ENCODE assay signal across 33 cellular contexts in the genomic region with DNA sequence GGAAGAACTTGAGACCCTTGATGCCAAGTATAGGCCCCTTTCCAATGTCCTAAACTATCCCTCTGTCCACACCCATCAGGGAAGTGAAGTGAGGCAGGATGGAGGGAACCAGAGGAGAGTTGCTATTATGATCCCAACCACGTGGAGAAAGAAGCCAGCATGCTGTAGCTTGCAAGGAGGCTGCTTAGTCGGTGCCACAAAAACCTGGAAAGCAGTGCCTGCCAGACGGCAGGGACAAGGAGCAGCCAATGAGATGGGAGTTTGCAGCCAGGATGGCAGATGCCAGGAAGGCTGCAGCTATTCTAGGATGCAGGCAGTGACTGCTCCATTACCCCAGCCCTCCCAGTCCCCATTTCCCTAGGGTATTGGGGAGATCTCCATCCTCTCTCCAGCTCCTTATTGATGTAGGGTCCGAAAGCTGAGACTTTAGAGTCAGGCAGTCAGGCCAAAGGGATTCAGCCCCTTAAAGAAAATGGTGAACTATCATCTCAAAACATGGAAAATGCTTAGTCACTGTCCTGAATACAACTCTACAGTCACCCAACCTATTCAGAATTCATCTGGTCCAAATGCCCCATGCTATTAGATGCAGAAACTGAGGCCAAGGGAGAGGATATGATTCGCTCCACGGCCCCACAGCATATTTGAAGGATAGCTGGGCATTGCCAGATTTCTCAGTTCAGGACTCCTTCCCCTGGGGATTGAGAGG. TPM values are rescaled to one million over a fixed set of nuclear protein-coding genes. Genes with fewer than 3 reads are reported as not detected.
DNase-seq lines count a peak whose midpoint lies in the region; ATAC-seq, FAIRE-seq and TF ChIP-seq lines count a peak whose summit lies in the region.
"Had no signal": no experiment of that assay in that cellular context is flagged by ENCODE, and none has a peak within 500 bp of the region (broad histone marks: within the 10 kb centered on the region; RNA-seq: fewer than 3 reads in every experiment).

No MANE protein-coding gene starts in this region.

- no peak for TF ChIP-seq POLR2A in H1 (IDR thresholded peaks at IDR 0.05; ENCODE audit: control extremely low read depth in 1 of 2, low read depth in 2 of 2, low read length in 2 of 2)

- no peak for TF ChIP-seq RAD21 in H1 (IDR thresholded peaks at IDR 0.05 in 1 of 2, conservative IDR thresholded peaks at IDR 0.05 in 1 of 2; ENCODE audit: low read depth in 2 of 2, low read length in 2 of 2)

- H2BK20ac ChIP-seq in H1 (ENCODE audit: low read length) = no peak overlapping the region

- no peak overlapping the region for H3K4ac ChIP-seq in H1 (replicated peaks; ENCODE audit: insufficient read length, low read depth, low read length)

- POLR2A ChIA-PET in H1 (lab: Charles Lee; ENCODE audit: partially characterized antibody) = no interaction called here

- H3K9ac ChIP-seq in H1 (replicated peaks in 1 of 4; ENCODE audit: extremely low read depth in 1 of 4, low read depth in 3 of 4, low read length in 3 of 4) = no peak overlapping the region
- H3K9ac ChIP-seq: parathyroid adenoma had no signal

- no peak overlapping the region for H2BK120ac ChIP-seq in H1 (replicated peaks; ENCODE audit: low read depth, low read length)

- no peak for TF ChIP-seq CTCF in H1 (IDR thresholded peaks at IDR 0.05; ENCODE audit: control extremely low read depth in 1 of 3, insufficient read depth in 1 of 3, low read depth in 1 of 3, low read length in 3 of 3)

- no peak overlapping the region for H2AK5ac ChIP-seq in H1 (ENCODE audit: low read depth, low read length)

- no peaks in the 10 kb centered on the region for H3K4me1 ChIP-seq in H1 (replicated peaks in 1 of 4; ENCODE audit: control insufficient read depth in 3 of 4, insufficient read depth in 4 of 4, low read length in 3 of 4)
- H3K4me1 ChIP-seq: adrenal gland, body of pancreas, left lung, parathyroid adenoma, SJCRH30, uterus had no signal

- H2BK15ac ChIP-seq in H1 (ENCODE audit: low read length) = no peak overlapping the region

- no peak overlapping the region for H3K23ac ChIP-seq in H1 (ENCODE audit: insufficient read length)

- H3K27me3 ChIP-seq in H1 (replicated peaks in 1 of 4; ENCODE audit: control insufficient read depth in 3 of 4, extremely low read depth in 1 of 4, insufficient read depth in 3 of 4, low read length in 3 of 4) = no peaks in the 10 kb centered on the region
- H3K27me3 ChIP-seq: adrenal gland, body of pancreas, left lung, SJCRH30, uterus had no signal

- CTCF ChIA-PET in H1 (lab: Charles Lee; ENCODE audit: partially characterized antibody) = interaction anchor here (0.7 to 1.6 kb wide), 3 partner anchors 8 to 85 kb away, joined by 3 to 4 read pairs (median 3); no protein-coding TSS in a partner anchor

- FAIRE-seq in H1 (lab: Jason Lieb, UNC) = no peak
- FAIRE-seq: A204.1, endothelial cell of umbilical vein, GM12878 had no signal

- H2AFZ ChIP-seq in H1 (ENCODE audit: low read length) = no peak overlapping the region
- H2AFZ ChIP-seq: parathyroid adenoma had no signal

- H3K14ac ChIP-seq in H1 (ENCODE audit: insufficient read length) = no peak overlapping the region

- no peak overlapping the region for H2BK12ac ChIP-seq in H1 (ENCODE audit: low read depth, low read length)

- H4K20me1 ChIP-seq in H1 (replicated peaks in 1 of 2; ENCODE audit: control insufficient read depth in 1 of 2, insufficient read depth in 2 of 2, low read length in 2 of 2) = no peaks in the 10 kb centered on the region

- ATAC-seq in HG02870 (IDR thresholded peaks at IDR 0.05; ENCODE audit: unreplicated experiment) (no peak), HG02885 (IDR thresholded peaks at IDR 0.05; ENCODE audit: poor library complexity, unreplicated experiment) (no peak)
- ATAC-seq: activated CD4-positive, alpha-beta T cell treated with anti-CD3 and anti-CD28 coated beads for 36 hours; activated CD8-positive, alpha-beta T cell treated with anti-CD3 and anti-CD28 coated beads, Interleukin-2, amount 10 ng/mL, durations not matched to agents 7 days and 5 days; body of pancreas; GM12878; left lung had no signal

- no peak overlapping the region for H3K4me3 ChIP-seq in H1 (ENCODE audit: extremely low read depth in 1 of 4, insufficient read depth in 2 of 4, low read depth in 3 of 4, low read length in 4 of 4)
- H3K4me3 ChIP-seq: adrenal gland, body of pancreas, GM12878, left lung, SJCRH30, uterus had no signal

- no peak overlapping the region for H3K4me2 ChIP-seq in H1 (ENCODE audit: insufficient read depth in 1 of 2, low read depth in 2 of 2, low read length in 2 of 2)

- H3K9me3 ChIP-seq in H1 (ENCODE audit: insufficient read depth in 2 of 2, low read depth in 1 of 2, low read length in 1 of 2) = no peaks in the 10 kb centered on the region
- H3K9me3 ChIP-seq: adrenal gland, body of pancreas, left lung, SJCRH30, uterus had no signal

- H2BK5ac ChIP-seq in H1 (ENCODE audit: low read depth, low read length) = no peak overlapping the region

- H3K18ac ChIP-seq in H1 (ENCODE audit: extremely low read depth, low read length) = no peak overlapping the region

- H4K91ac ChIP-seq in H1 (replicated peaks; ENCODE audit: insufficient read length, low read length) = no peak overlapping the region

- H3K36me3 ChIP-seq in H1 (ENCODE audit: control insufficient read depth in 2 of 4, insufficient read depth in 4 of 4, low read length in 3 of 4) = no peaks in the 10 kb centered on the region
- H3K36me3 ChIP-seq: adrenal gland, left lung, SJCRH30, uterus had no signal

- no peaks in the 10 kb centered on the region for H3K23me2 ChIP-seq in H1 (ENCODE audit: low read depth, low read length)

- WGBS in H1 (ENCODE audit: extremely low coverage in 1 of 2, insufficient coverage in 1 of 2, insufficient read length in 1 of 2, insufficient replicate concordance in 2 of 2, low coverage in 1 of 2, low lambda C conversion rate in 2 of 2, missing lambda C conversion rate in 1 of 2), 2 experiments = 84% methylated on average over 6 of the region's 6 CpGs; no CpG with 5 or more reads in 1 of the 2 experiments

- no peak overlapping the region for H3K56ac ChIP-seq in H1 (replicated peaks; ENCODE audit: insufficient read length, low read depth, low read length)

- H3K79me1 ChIP-seq in H1 (ENCODE audit: low read depth, low read length) = no peaks in the 10 kb centered on the region

- H4K8ac ChIP-seq in H1 (ENCODE audit: extremely low read depth, insufficient read depth, low read length) = no peak overlapping the region

- no peak overlapping the region for H3K27ac ChIP-seq in H1 (ENCODE audit: low read depth, low read length)
- H3K27ac ChIP-seq: adrenal gland, body of pancreas, left lung, parathyroid adenoma, SJCRH30, uterus, VCaP had no signal

- H4K5ac ChIP-seq in H1 (ENCODE audit: insufficient read length, low read depth, low read length) = no peak overlapping the region

- TF ChIP-seq EP300 in H1 (IDR thresholded peaks at IDR 0.05; ENCODE audit: borderline replicate concordance in 1 of 2, low read depth in 2 of 2, low read length in 2 of 2) = no peak

- no peaks in the 10 kb centered on the region for H3K79me2 ChIP-seq in H1 (ENCODE audit: control insufficient read depth in 1 of 2, insufficient read depth in 2 of 2, low read length in 2 of 2)
- H3K79me2 ChIP-seq: parathyroid adenoma had no signal

- DNase-seq in NCI-H82 (lab: John Stamatoyannopoulos, UW) (peak; percentile 44), NCI-H82 treated with DMSO at 0.1 percent for 48 hours (lab: John Stamatoyannopoulos, UW; ENCODE audit: unreplicated experiment) (no peak), NCI-H446 treated with DMSO at 0.1 percent for 48 hours (lab: John Stamatoyannopoulos, UW) (peak; percentile 78), H1 (ENCODE audit: low read depth in 1 of 2, low spot score in 2 of 2) (no peak), superior temporal gyrus (ENCODE audit: extremely low spot score) (peak; percentile 46), SKM-1 (lab: John Stamatoyannopoulos, UW; ENCODE audit: unreplicated experiment) (no peak)
- DNase-seq: activated CD4-positive, alpha-beta T cell treated with anti-CD3 and anti-CD28 coated beads for 36 hours; activated CD8-positive, alpha-beta T cell treated with anti-CD3 and anti-CD28 coated beads, Interleukin-2, amount 10 ng/mL, durations not matched to agents 7 days and 5 days; activated naive CD4-positive, alpha-beta T cell treated with anti-CD3 and anti-CD28 coated beads for 36 hours; adrenal gland; AML-193; body of pancreas; CD4-positive, alpha-beta T cell; EL; H9; left lung; mesenchymal stem cell; MV-4-11; NCI-H146; NCI-H748 treated with DMSO at 0.1 percent for 48 hours; right cardiac atrium; RPMI8226; SJCRH30; stimulated activated CD4-positive, alpha-beta T cell treated with anti-CD3 and anti-CD28 coated beads, Interleukin-2, amount 100 ng/mL, for 24 hours; T1000; uterus had no signal

TF ChIP-seq in H1, 55 proteins besides CTCF, POLR2A, EP300 and RAD21:
- TF ChIP-seq, protein P1, sequence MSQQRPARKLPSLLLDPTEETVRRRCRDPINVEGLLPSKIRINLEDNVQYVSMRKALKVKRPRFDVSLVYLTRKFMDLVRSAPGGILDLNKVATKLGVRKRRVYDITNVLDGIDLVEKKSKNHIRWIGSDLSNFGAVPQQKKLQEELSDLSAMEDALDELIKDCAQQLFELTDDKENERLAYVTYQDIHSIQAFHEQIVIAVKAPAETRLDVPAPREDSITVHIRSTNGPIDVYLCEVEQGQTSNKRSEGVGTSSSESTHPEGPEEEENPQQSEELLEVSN (IDR thresholded peaks at IDR 0.05) = 0 out of 2 replicates have a peak, but pooled peaks have one; percentile 15
- TF ChIP-seq SP1 (IDR thresholded peaks at IDR 0.05; ENCODE audit: low read depth, low read length) = no peak

RNA-seq across cellular contexts. Expression of a gene that starts 18.4 kb away (rescaled TPM):
- 1.1 and 1.4 TPM in 2 replicates for total RNA-seq in H1 (2021; fragmentation: NEBNext Ultra II Directional; extraction: Animal tissue kit (Norgen Biotek cat#: 25700))
- polyA plus RNA-seq in H1 (2011; rRNA removed) = 0.62 and 0.64 TPM in 2 replicates
- 0.56 TPM for polyA plus RNA-seq in H1 (2011; cell fraction: cytosol; rRNA removed)
- polyA plus RNA-seq in H1 (2011; cell fraction: nucleus; rRNA removed) = 0.81 TPM
- polyA plus RNA-seq in H1 (2012, experiment 1 of 2) = 0.89 to 1.2 TPM (median 0.97 TPM) in 4 replicates
- polyA plus RNA-seq in H1 (2012, experiment 2 of 2) = 0.49 TPM
- 0.53 TPM for polyA plus RNA-seq in H1 (2013, experiment 1 of 2)
- 0.50 TPM for polyA plus RNA-seq in H1 (2013, experiment 2 of 2)
- 0.68 and 0.79 TPM in 2 replicates for polyA minus RNA-seq in H1 (2011; rRNA and poly(A)+ RNA removed)
- 0.81 TPM for polyA minus RNA-seq in H1 (2011; cell fraction: cytosol; rRNA and poly(A)+ RNA removed)
- polyA minus RNA-seq in H1 (2011; cell fraction: nucleus; rRNA and poly(A)+ RNA removed) = 1.2 TPM
- total RNA-seq: activated CD4-positive, alpha-beta T cell treated with anti-CD3 and anti-CD28 coated beads for 36 hours; activated CD8-positive, alpha-beta T cell treated with anti-CD3 and anti-CD28 coated beads, Interleukin-2, amount 10 ng/mL, durations not matched to agents 7 days and 5 days; activated naive CD4-positive, alpha-beta T cell treated with anti-CD3 and anti-CD28 coated beads for 36 hours; body of pancreas; CD4-positive, alpha-beta T cell; endothelial cell of umbilical vein; GM12878; SJCRH30 had no signal
- polyA plus RNA-seq: endothelial cell of umbilical vein had no signal

Comparison
In these comparisons a context has a peak if more than half of its experiments do, and no peak if none do; other contexts are left out.
1. DNase-seq: peak in NCI-H82 (single experiment), NCI-H446 treated with DMSO at 0.1 percent for 48 hours (single experiment) and superior temporal gyrus (single experiment); none in NCI-H82 treated with DMSO at 0.1 percent for 48 hours (single experiment), H1 (0 of 2) and SKM-1 (single experiment).